Comparison of ENCODE assay signal across 10 cellular contexts in genomic region chr15:76285241-76285825, GRCh38. TPM values are rescaled to one million over a fixed set of nuclear protein-coding genes. Genes with fewer than 3 reads are reported as not detected.
DNase-seq lines count a peak whose midpoint lies in the region; ATAC-seq, FAIRE-seq and TF ChIP-seq lines count a peak whose summit lies in the region.
"Had no signal": no experiment of that assay in that cellular context is flagged by ENCODE, and none has a peak within 500 bp of the region (broad histone marks: within the 10 kb centered on the region; RNA-seq: fewer than 3 reads in every experiment).

No MANE protein-coding gene starts in this region.

- H3K4me3 ChIP-seq in LNCaP clone FGC (ENCODE audit: low read depth, low read length) (no peak overlapping the region), bronchial epithelial cell (ENCODE audit: low read depth, low read length) (no peak overlapping the region), lower lobe of right lung (no peak overlapping the region)
- H3K4me3 ChIP-seq: upper lobe of left lung had no signal

- TF ChIP-seq CTCF in LNCaP clone FGC (IDR thresholded peaks at IDR 0.05; ENCODE audit: control insufficient read depth, extremely low read depth, insufficient read depth), result peak; percentile 56
- TF ChIP-seq CTCF in bronchial epithelial cell (IDR thresholded peaks at IDR 0.05; ENCODE audit: insufficient read depth, low read length, severe bottlenecking), result peak; percentile 40
- TF ChIP-seq CTCF in osteocyte (IDR thresholded peaks at IDR 0.05), result peak; percentile 54
- no peak for TF ChIP-seq CTCF in lower lobe of right lung (IDR thresholded peaks at IDR 0.05)

- DNase-seq in NCI-H2171 treated with DMSO at 0.1 percent for 48 hours (lab: John Stamatoyannopoulos, UW) (peak; percentile 38), NCI-H2171 (lab: John Stamatoyannopoulos, UW) (no peak), LNCaP clone FGC (ENCODE audit: low read depth) (no peak), bronchial epithelial cell (ENCODE audit: low read depth) (peak; percentile 17), osteocyte (ENCODE audit: extremely low spot score, unreplicated experiment) (no peak), NCI-H2029 (lab: John Stamatoyannopoulos, UW) (no peak), lower lobe of right lung (no peak)
- DNase-seq in stimulated activated CD4-positive, alpha-beta T cell treated with anti-CD3 and anti-CD28 coated beads, Interleukin-15, amount 100 ng/mL, for 24 hours, result no peak
- DNase-seq: upper lobe of left lung had no signal

- no peak overlapping the region for H3K4me3 Mint-ChIP-seq in osteocyte (ENCODE audit: unreplicated experiment)

- H3K9me3 Mint-ChIP-seq in osteocyte (ENCODE audit: unreplicated experiment), result no peaks in the 10 kb centered on the region

- no peaks in the 10 kb centered on the region for H3K9me3 ChIP-seq in lower lobe of right lung
- H3K9me3 ChIP-seq: upper lobe of left lung had no signal

- H3K27ac ChIP-seq in lower lobe of right lung, result no peak overlapping the region
- H3K27ac ChIP-seq: parathyroid adenoma, upper lobe of left lung had no signal

- intact Hi-C loops in lower lobe of right lung (cut with DNase I), result no loop called here

- H3K27me3 ChIP-seq in bronchial epithelial cell (ENCODE audit: control insufficient read depth, insufficient read depth, low read length) (no peaks in the 10 kb centered on the region), lower lobe of right lung (ENCODE audit: low read depth) (no peaks in the 10 kb centered on the region)
- H3K27me3 ChIP-seq: upper lobe of left lung had no signal

- FAIRE-seq in bronchial epithelial cell (lab: Jason Lieb, UNC), result no peak

- no peak for ATAC-seq in lower lobe of right lung

- H3K4me1 ChIP-seq in lower lobe of right lung, result peaks cover 9% of the 10 kb centered on the region
- H3K4me1 ChIP-seq: parathyroid adenoma had no signal

- H3K36me3 ChIP-seq in bronchial epithelial cell (ENCODE audit: control insufficient read depth, insufficient read depth, low read length), result peaks cover 4% of the 10 kb centered on the region
- peaks cover 80% of the 10 kb centered on the region for H3K36me3 ChIP-seq in lower lobe of right lung

- H3K27me3 Mint-ChIP-seq in osteocyte (ENCODE audit: unreplicated experiment), result no peaks in the 10 kb centered on the region

- no peak overlapping the region for H3K27ac Mint-ChIP-seq in osteocyte (ENCODE audit: unreplicated experiment)

- H3K4me1 Mint-ChIP-seq in osteocyte (ENCODE audit: unreplicated experiment), result peaks cover 2% of the 10 kb centered on the region

- peaks cover 32% of the 10 kb centered on the region for H3K36me3 Mint-ChIP-seq in osteocyte (ENCODE audit: unreplicated experiment)

RNA-seq across cellular contexts. Expression of gene ETFA, which starts 25.9 kb away (rescaled TPM):
- total RNA-seq in bronchial epithelial cell (144 and 223 TPM in 2 replicates), osteocyte (98.2 and 102 TPM in 2 replicates), lower lobe of right lung (81.2 TPM)

RNA-seq across cellular contexts. Expression of gene ISL2, which starts 51.2 kb away (rescaled TPM):
- 0.26 TPM in 1 of 2 replicates, not detected in the other for total RNA-seq in bronchial epithelial cell
- total RNA-seq in osteocyte, result not detected in 2 replicates
- 0.38 TPM for total RNA-seq in lower lobe of right lung

Comparison
In these comparisons a context has a peak if more than half of its experiments do, and no peak if none do; other contexts are left out.
1. DNase-seq: peak in NCI-H2171 treated with DMSO at 0.1 percent for 48 hours (single experiment) and bronchial epithelial cell (single experiment); none in NCI-H2171 (single experiment), LNCaP clone FGC (single experiment), osteocyte (single experiment), NCI-H2029 (single experiment), stimulated activated CD4-positive, alpha-beta T cell treated with anti-CD3 and anti-CD28 coated beads, Interleukin-15, amount 100 ng/mL, for 24 hours (single experiment) and lower lobe of right lung (single experiment).